1 cellular context compared by ENCODE assay signal in genomic region chr4:139314047-139314800, GRCh38.
TF ChIP-seq lines count a peak whose summit lies in the region.

No MANE protein-coding gene starts in this region.

TF ChIP-seq in K562, 482 proteins besides CTCF, POLR2A, EP300 and RAD21:
- TF ChIP-seq CBFA2T2 (conservative IDR thresholded peaks at IDR 0.05) (no peak), RBM17 (IDR thresholded peaks at IDR 0.05; ENCODE audit: borderline replicate concordance, low read depth, low read length) (no peak), BRD4 (IDR thresholded peaks at IDR 0.05) (no peak), MCM2 (IDR thresholded peaks at IDR 0.05; ENCODE audit: low read depth) (no peak), DMBX1 (CRISPR knock-in tag; IDR thresholded peaks at IDR 0.05; ENCODE audit: borderline replicate concordance) (no peak), ZNF146 (CRISPR knock-in tag; IDR thresholded peaks at IDR 0.05; ENCODE audit: unreplicated experiment) (no peak), ZBTB9 (CRISPR knock-in tag; IDR thresholded peaks at IDR 0.05) (no peak)
